In the genomic region with DNA sequence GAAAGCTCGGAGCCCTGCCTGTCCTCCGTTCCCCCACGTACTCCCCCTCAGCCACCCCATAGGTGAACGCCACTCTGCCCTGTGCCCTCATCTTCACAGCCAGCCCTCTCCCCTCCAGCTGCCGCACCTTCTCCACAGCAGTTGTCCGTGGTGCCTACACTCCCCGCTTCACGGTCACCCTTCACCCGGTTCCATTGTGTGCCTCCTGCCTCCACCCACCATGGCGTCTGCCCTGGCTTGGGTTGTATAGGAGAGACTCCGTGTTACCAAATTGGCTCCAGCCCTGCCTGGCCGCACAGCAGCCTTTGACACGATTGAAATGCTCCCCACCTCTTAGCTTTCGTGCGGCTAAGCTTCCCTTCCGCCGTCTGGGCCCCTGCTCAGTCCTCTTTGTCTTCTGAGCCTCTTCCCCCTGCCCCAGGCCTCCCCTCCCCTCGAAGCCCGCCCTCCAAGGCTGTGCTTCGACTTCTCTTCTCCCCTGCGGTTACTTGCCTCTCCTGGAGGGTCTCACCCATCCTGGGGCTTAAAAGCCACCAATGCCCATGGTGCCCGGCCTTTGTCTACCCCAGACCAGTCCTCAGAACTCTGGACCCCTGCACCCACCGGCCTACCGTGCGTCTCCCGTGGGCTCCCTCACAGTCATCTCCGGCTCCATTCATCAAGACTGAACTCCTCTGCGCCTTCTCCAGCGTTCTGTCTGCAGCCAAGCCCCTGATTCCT, we compare ENCODE assay signal across 1 cellular context.
TF ChIP-seq lines count a peak whose summit lies in the region.

No MANE protein-coding gene starts in this region.

TF ChIP-seq in H1, 55 proteins besides CTCF, POLR2A, EP300 and RAD21:
- TF ChIP-seq EZH2 (IDR thresholded peaks at IDR 0.05; ENCODE audit: low read depth, low read length, severe bottlenecking) (no peak), NRF1 (IDR thresholded peaks at IDR 0.05; ENCODE audit: low read depth, low read length) (no peak), MAX (IDR thresholded peaks at IDR 0.05) (no peak), GTF2F1 (IDR thresholded peaks at IDR 0.05; ENCODE audit: borderline replicate concordance, low read depth, low read length) (no peak), CREB1 (IDR thresholded peaks at IDR 0.05) (no peak), CEBPB (IDR thresholded peaks at IDR 0.05; ENCODE audit: low read depth, low read length) (no peak), PHF8 (conservative IDR thresholded peaks at IDR 0.05; ENCODE audit: low read depth, low read length) (no peak), JUN (IDR thresholded peaks at IDR 0.05; ENCODE audit: low read depth, low read length) (no peak), SRF (IDR thresholded peaks at IDR 0.05; ENCODE audit: low read depth, low read length) (no peak), CBX5 (IDR thresholded peaks at IDR 0.05; ENCODE audit: low read depth, low read length) (no peak), SAP30 (IDR thresholded peaks at IDR 0.05; ENCODE audit: insufficient read depth, insufficient replicate concordance, low read length) (no peak), TAF7 (optimal IDR thresholded peaks at IDR 0.05; ENCODE audit: borderline replicate concordance, low read depth, low read length) (no peak), SUZ12 (IDR thresholded peaks at IDR 0.05; ENCODE audit: low read length) (no peak), SIX5 (IDR thresholded peaks at IDR 0.05; ENCODE audit: low read depth, low read length) (no peak), CHD2 (IDR thresholded peaks at IDR 0.05; ENCODE audit: low read length) (no peak), CHD1 (IDR thresholded peaks at IDR 0.05; ENCODE audit: low read depth, low read length) (no peak), GABPA (IDR thresholded peaks at IDR 0.05; ENCODE audit: borderline replicate concordance, insufficient read depth, low read length) (no peak)
- TF ChIP-seq, protein P1, sequence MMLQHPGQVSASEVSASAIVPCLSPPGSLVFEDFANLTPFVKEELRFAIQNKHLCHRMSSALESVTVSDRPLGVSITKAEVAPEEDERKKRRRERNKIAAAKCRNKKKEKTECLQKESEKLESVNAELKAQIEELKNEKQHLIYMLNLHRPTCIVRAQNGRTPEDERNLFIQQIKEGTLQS (IDR thresholded peaks at IDR 0.05; ENCODE audit: insufficient read depth, low read depth, low read length): no peak
TF ChIP-seq in H1: peak in this region for 0.
